ENCODE assay signal across 8 cellular contexts in genomic region chr9:104927216-104927911, GRCh38. TPM values are rescaled to one million over a fixed set of nuclear protein-coding genes. Genes with fewer than 3 reads are reported as not detected.
DNase-seq lines count a peak whose midpoint lies in the region; ATAC-seq, FAIRE-seq and TF ChIP-seq lines count a peak whose summit lies in the region.

No MANE protein-coding gene starts in this region.

- H3K36me3 Mint-ChIP-seq in CD4-positive, alpha-beta T cell (ENCODE audit: low read depth), result peaks cover 4% of the 10 kb centered on the region

- no peaks in the 10 kb centered on the region for H3K9me3 Mint-ChIP-seq in CD4-positive, alpha-beta T cell

- peaks cover 24% of the 10 kb centered on the region for H4K20me1 ChIP-seq in smooth muscle cell (ENCODE audit: low read depth)

- no peaks in the 10 kb centered on the region for H3K27me3 ChIP-seq in CD4-positive, alpha-beta T cell (ENCODE audit: control insufficient read depth, insufficient read depth, low read length)
- no peaks in the 10 kb centered on the region for H3K27me3 ChIP-seq in smooth muscle cell (ENCODE audit: low read depth)

- H2AFZ ChIP-seq in smooth muscle cell (ENCODE audit: low read depth), result peak overlapping the region; percentile 91

- peak overlapping the region; percentile 81 for H3K4me3 ChIP-seq in choroid plexus epithelial cell (ENCODE audit: low read depth, low read length)
- H3K4me3 ChIP-seq in kidney (ENCODE audit: low read length in 2 of 2), result peak overlapping the region; percentile 79 to 93
- H3K4me3 ChIP-seq in smooth muscle cell, result peak overlapping the region; percentile 73

- peak overlapping the region; percentile 37 to 80 for H3K9ac ChIP-seq in kidney (ENCODE audit: low read length in 2 of 2)
- H3K9ac ChIP-seq in smooth muscle cell (ENCODE audit: low read depth), result peak overlapping the region; percentile 74

- peak overlapping the region; percentile 92 for H3K4me3 Mint-ChIP-seq in CD4-positive, alpha-beta T cell

- peak overlapping the region; percentile 88 for H3K4me2 ChIP-seq in smooth muscle cell

- no peaks in the 10 kb centered on the region for H3K27me3 Mint-ChIP-seq in CD4-positive, alpha-beta T cell

- H3K27ac Mint-ChIP-seq in CD4-positive, alpha-beta T cell, result peak overlapping the region; percentile 86

- CTCF ChIA-PET in CD4-positive, alpha-beta T cell (lab: Charles Lee), result interaction anchor here (1.0 to 2.4 kb wide), 3 partner anchors 41 to 201 kb away, joined by 3 to 8 read pairs (median 7); no protein-coding TSS in a partner anchor

- ATAC-seq in CD4-positive, alpha-beta T cell (ENCODE audit: poor library complexity), result peak; percentile 22
- ATAC-seq in HG03039 (IDR thresholded peaks at IDR 0.05; ENCODE audit: unreplicated experiment), result peak; percentile 8

- TF ChIP-seq CTCF in CD4-positive, alpha-beta T cell (IDR thresholded peaks at IDR 0.05), result no peak
- TF ChIP-seq CTCF in choroid plexus epithelial cell (conservative IDR thresholded peaks at IDR 0.05; ENCODE audit: low read depth, low read length) (no peak), kidney (IDR thresholded peaks at IDR 0.05; ENCODE audit: borderline replicate concordance, extremely low read depth, insufficient read depth) (no peak), smooth muscle cell (IDR thresholded peaks at IDR 0.05; ENCODE audit: borderline replicate concordance, insufficient read depth, poor library complexity, severe bottlenecking) (no peak)

- H3K36me3 ChIP-seq in kidney (ENCODE audit: control insufficient read depth in 1 of 2, insufficient read depth in 2 of 2, low read length in 2 of 2) (no peaks in the 10 kb centered on the region), smooth muscle cell (ENCODE audit: low read depth) (no peaks in the 10 kb centered on the region)

- H3K4me1 ChIP-seq in kidney (ENCODE audit: control insufficient read depth in 1 of 2, insufficient read depth in 1 of 2, low read depth in 1 of 2, low read length in 2 of 2) (peaks cover 0 to 2% of the 10 kb centered on the region in 2 donors), smooth muscle cell (ENCODE audit: low read depth) (peaks cover 19% of the 10 kb centered on the region)

- peak overlapping the region; percentile 15 for H3K27ac ChIP-seq in CD4-positive, alpha-beta T cell (ENCODE audit: low read depth, low read length)
- H3K27ac ChIP-seq in kidney (ENCODE audit: low read depth in 2 of 2, low read length in 2 of 2) (peak overlapping the region; percentile 32 to 71), smooth muscle cell (ENCODE audit: low read depth) (peak overlapping the region; percentile 25)

- no peaks in the 10 kb centered on the region for H3F3A ChIP-seq in smooth muscle cell (ENCODE audit: low read depth)

- peaks cover 27% of the 10 kb centered on the region for H3K4me1 Mint-ChIP-seq in CD4-positive, alpha-beta T cell (ENCODE audit: low read depth)

- under 1% methylated on average over 43 of the region's 44 CpGs for WGBS in smooth muscle cell (ENCODE audit: low lambda C conversion rate)

- intact Hi-C loops in CD4-positive, alpha-beta T cell (cut with DNase I, micrococcal nuclease), result loop anchor here (1.0 to 5.0 kb wide), 5 partner anchors 42 to 315 kb away; partner anchors contain the start of gene SLC44A1 (in 1 of the 2)
- intact Hi-C loops in kidney (cut with DNase I), result no loop called here

- FAIRE-seq in kidney (lab: Jason Lieb, UNC), result no peak

- H3K9me3 ChIP-seq in CD4-positive, alpha-beta T cell (ENCODE audit: control insufficient read depth, low read length), result no peaks in the 10 kb centered on the region
- H3K9me3 ChIP-seq in kidney (ENCODE audit: control insufficient read depth in 1 of 2, low read length in 2 of 2) (no peaks in the 10 kb centered on the region), smooth muscle cell (replicated peaks; ENCODE audit: low read depth) (no peaks in the 10 kb centered on the region)

- DNase-seq in CD4-positive, alpha-beta T cell, result peak in 7 of 10 experiments; percentile 5 to 40 (median 7)
- DNase-seq in T-helper 9 cell, result peak; percentile 3
- peak; percentile 61 for DNase-seq in choroid plexus epithelial cell (ENCODE audit: low read depth)
- peak; percentile 85 for DNase-seq in kidney
- DNase-seq in smooth muscle cell (lab: John Stamatoyannopoulos, UW; ENCODE audit: unreplicated experiment), result no peak
- DNase-seq in effector CD8-positive, alpha-beta T cell (lab: John Stamatoyannopoulos, UW), result no peak
- DNase-seq in cortex of kidney (lab: John Stamatoyannopoulos, UW), result no peak

- peaks cover 19% of the 10 kb centered on the region for H3K79me2 ChIP-seq in smooth muscle cell (ENCODE audit: low read depth)

- POLR2A ChIA-PET in CD4-positive, alpha-beta T cell (lab: Charles Lee), result interaction anchor here (0.6 to 1.8 kb wide), 5 partner anchors 64 to 478 kb away, joined by 3 to 6 read pairs (median 3); no protein-coding TSS in a partner anchor

RNA-seq across cellular contexts. Expression of gene ABCA1, which starts 0.6 kb away (rescaled TPM):
- total RNA-seq in CD4-positive, alpha-beta T cell, result 10 to 100 TPM; 14.1 to 16.9 TPM
- total RNA-seq in kidney (26.1 TPM), smooth muscle cell (29.6 and 29.8 TPM in 2 replicates)
- polyA plus RNA-seq in kidney (ENCODE audit: insufficient read depth, low read depth, low replicate concordance) (1.4 TPM), smooth muscle cell (2.8 and 2.9 TPM in 2 replicates)

Comparison
In these comparisons a context has a peak if more than half of its experiments do, and no peak if none do; other contexts are left out.
1. DNase-seq: peak in CD4-positive, alpha-beta T cell (7 of 10), T-helper 9 cell (single experiment), choroid plexus epithelial cell (single experiment) and kidney (single experiment); none in smooth muscle cell (single experiment), effector CD8-positive, alpha-beta T cell (single experiment) and cortex of kidney (single experiment).
2. Peak in every context shown above with its lines, with median percentiles within 50 percentile points of each other: H3K27ac ChIP-seq and H3K4me3 ChIP-seq.